11 cellular contexts compared by ENCODE assay signal in the genomic region with DNA sequence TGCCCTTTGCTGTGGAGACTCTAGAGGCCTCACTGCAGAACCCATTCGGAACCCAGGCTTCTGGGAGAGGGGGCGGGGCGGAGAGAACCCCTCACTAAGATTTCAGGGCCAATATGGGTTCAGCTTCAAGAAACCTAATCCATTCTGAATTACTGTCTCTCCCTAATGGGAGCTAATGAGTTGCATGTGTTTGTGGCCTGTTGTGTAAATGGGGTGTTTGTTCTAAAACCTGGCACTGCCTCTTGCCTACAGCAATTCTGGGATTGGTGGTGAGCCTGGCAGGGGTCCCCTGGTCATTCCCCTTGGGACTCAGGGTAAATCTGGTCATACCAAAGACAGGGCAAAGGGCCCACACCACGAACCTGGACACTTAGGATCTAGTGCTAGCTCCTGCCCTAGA. TPM values are rescaled to one million over a fixed set of nuclear protein-coding genes. Genes with fewer than 3 reads are reported as not detected.
DNase-seq lines count a peak whose midpoint lies in the region; ATAC-seq and TF ChIP-seq lines count a peak whose summit lies in the region.
"Had no signal": no experiment of that assay in that cellular context is flagged by ENCODE, and none has a peak within 500 bp of the region (broad histone marks: within the 10 kb centered on the region; RNA-seq: fewer than 3 reads in every experiment).

No MANE protein-coding gene starts in this region.

- H3K4me3 ChIP-seq in Caco-2 (ENCODE audit: low read depth, low read length) (peak overlapping the region; percentile 41; the same call in 1 of the 2 replicates), left lung (peak overlapping the region; percentile 28 to 37), spleen (peak overlapping the region in 4 of 8 donors; percentile 34 to 64 (median 43))

- POLR2A ChIA-PET in Caco-2 (lab: Charles Lee), result interaction anchor here (0.8 to 1.0 kb wide), 2 partner anchors 21 to 218 kb away, joined by 3 to 4 read pairs; partner anchors contain the start of gene PARP16
- POLR2A ChIA-PET in activated CD4-positive, alpha-beta T cell treated with anti-CD3 and anti-CD28 coated beads, Interleukin-2, amount 10 ng/mL, durations not matched to agents 7 days and 5 days (lab: Charles Lee), result no interaction called here

- H3K27me3 ChIP-seq in Caco-2 (replicated peaks; ENCODE audit: control insufficient read depth, insufficient read depth, low read length) (no peaks in the 10 kb centered on the region), left lung (peaks cover 6 to 44% of the 10 kb centered on the region in 2 donors), spleen (replicated peaks in 1 of 7) (peaks cover 0 to 56% (median 23%) of the 10 kb centered on the region in 7 donors)

- no peaks in the 10 kb centered on the region for H3K9me3 Mint-ChIP-seq in Caco-2 (ENCODE audit: unreplicated experiment)
- H3K9me3 Mint-ChIP-seq in activated CD4-positive, alpha-beta T cell treated with anti-CD3 and anti-CD28 coated beads, Interleukin-2, amount 10 ng/mL, durations not matched to agents 7 days and 5 days, result no peaks in the 10 kb centered on the region

- 51 to 79% (median 66%) methylated on average over 4 of the region's 4 CpGs for WGBS in adipose tissue, 3 donors
- WGBS in spleen, 5 donors, result 79 to 95% (median 93%) methylated on average over 3 to 4 of the region's 4 CpGs

- TSS peak; percentile 61 for BruUV-seq in Caco-2 (replicated peaks; lab: Mats Ljungman, UMichigan)

- H3K36me3 ChIP-seq in Caco-2 (ENCODE audit: control insufficient read depth, insufficient read depth, low read length), result no peaks in the 10 kb centered on the region
- H3K36me3 ChIP-seq in left lung, result no peaks in the 10 kb centered on the region
- H3K36me3 ChIP-seq in spleen, result no peaks in the 10 kb centered on the region
- H3K36me3 ChIP-seq: pancreas had no signal

- no peaks in the 10 kb centered on the region for H3K27me3 Mint-ChIP-seq in Caco-2 (ENCODE audit: insufficient read depth, unreplicated experiment)
- H3K27me3 Mint-ChIP-seq in activated CD4-positive, alpha-beta T cell treated with anti-CD3 and anti-CD28 coated beads, Interleukin-2, amount 10 ng/mL, durations not matched to agents 7 days and 5 days, result peaks cover 43% of the 10 kb centered on the region

- CTCF ChIA-PET in Caco-2 (lab: Charles Lee), result interaction anchor here (0.7 to 1.1 kb wide), 2 partner anchors 14 kb away, joined by 3 to 4 read pairs; no protein-coding TSS in a partner anchor
- CTCF ChIA-PET in activated CD4-positive, alpha-beta T cell treated with anti-CD3 and anti-CD28 coated beads, Interleukin-2, amount 10 ng/mL, durations not matched to agents 7 days and 5 days (lab: Charles Lee), result interaction anchor here (1.5 kb wide), 1 partner anchor 8 kb away, joined by 3 read pairs; the partner anchor contains the start of gene KBTBD13

- peak overlapping the region; percentile 62 for H3K4me3 Mint-ChIP-seq in Caco-2 (ENCODE audit: unreplicated experiment)
- no peak overlapping the region for H3K4me3 Mint-ChIP-seq in activated CD4-positive, alpha-beta T cell treated with anti-CD3 and anti-CD28 coated beads, Interleukin-2, amount 10 ng/mL, durations not matched to agents 7 days and 5 days

- no peak for ATAC-seq in left lung
- ATAC-seq in GM18511 (IDR thresholded peaks at IDR 0.05; ENCODE audit: unreplicated experiment), result no peak
- ATAC-seq in HG03342 (IDR thresholded peaks at IDR 0.05; ENCODE audit: unreplicated experiment), result no peak

- peak overlapping the region; percentile 22 for H3K27ac Mint-ChIP-seq in Caco-2 (ENCODE audit: unreplicated experiment)
- no peak overlapping the region for H3K27ac Mint-ChIP-seq in activated CD4-positive, alpha-beta T cell treated with anti-CD3 and anti-CD28 coated beads, Interleukin-2, amount 10 ng/mL, durations not matched to agents 7 days and 5 days

- H3K27ac ChIP-seq in adipose tissue (ENCODE audit: low read depth, low read length) (peak overlapping the region; percentile 36), left lung (peak overlapping the region; percentile 68 to 89), spleen (peak overlapping the region in 5 of 8 donors; percentile 69 to 82 (median 76))
- H3K27ac ChIP-seq: pancreas had no signal

- H3K4me1 ChIP-seq in Caco-2 (peaks cover 8% of the 10 kb centered on the region), left lung (peaks cover 11 to 23% of the 10 kb centered on the region in 2 donors), spleen (peaks cover 0 to 32% (median 4%) of the 10 kb centered on the region in 6 donors)
- H3K4me1 ChIP-seq: pancreas had no signal

- intact Hi-C loops in Caco-2 (cut with micrococcal nuclease; ENCODE audit: unreplicated experiment), result no loop called here
- intact Hi-C loops in left lung (cut with DNase I), result no loop called here
- intact Hi-C loops in spleen (cut with DNase I; ENCODE audit: low total_unique reads), result no loop called here

- TF ChIP-seq CTCF in Caco-2 (IDR thresholded peaks at IDR 0.05; ENCODE audit: insufficient read depth in 1 of 2, low read depth in 1 of 2, low read length in 1 of 2, severe bottlenecking in 1 of 2, unreplicated experiment in 1 of 2), result no peak
- no peak for TF ChIP-seq CTCF in left lung (IDR thresholded peaks at IDR 0.05)
- no peak for TF ChIP-seq CTCF in spleen (IDR thresholded peaks at IDR 0.05 in 8 of 11, conservative IDR thresholded peaks at IDR 0.05 in 3 of 11)

- no peak for TF ChIP-seq POLR2A in spleen (IDR thresholded peaks at IDR 0.05)

- H3K36me3 Mint-ChIP-seq in Caco-2 (ENCODE audit: insufficient read depth, unreplicated experiment), result no peaks in the 10 kb centered on the region
- H3K36me3 Mint-ChIP-seq in activated CD4-positive, alpha-beta T cell treated with anti-CD3 and anti-CD28 coated beads, Interleukin-2, amount 10 ng/mL, durations not matched to agents 7 days and 5 days (ENCODE audit: low read depth), result no peaks in the 10 kb centered on the region

- H3K4me1 Mint-ChIP-seq in Caco-2 (ENCODE audit: low read depth, unreplicated experiment), result peaks cover 13% of the 10 kb centered on the region
- H3K4me1 Mint-ChIP-seq in activated CD4-positive, alpha-beta T cell treated with anti-CD3 and anti-CD28 coated beads, Interleukin-2, amount 10 ng/mL, durations not matched to agents 7 days and 5 days, result peaks cover 3% of the 10 kb centered on the region

- DNase-seq in Caco-2 (no peak), left lung (peak in 1 of 2 donors; percentile 27), spleen (no peak), DMS153 (lab: John Stamatoyannopoulos, UW) (no peak)
- no peak for DNase-seq in activated CD4-positive, alpha-beta T cell treated with anti-CD3 and anti-CD28 coated beads, Interleukin-2, amount 10 ng/mL, durations not matched to agents 7 days and 5 days
- DNase-seq: activated CD8-positive, alpha-beta memory T cell treated with anti-CD3 and anti-CD28 coated beads, Interleukin-2, amount 50 U/mL, for 48 hours; pancreas had no signal

- peaks cover 3% of the 10 kb centered on the region; the same call in 1 of the 2 replicates for H3K9me3 ChIP-seq in Caco-2
- no peaks in the 10 kb centered on the region for H3K9me3 ChIP-seq in left lung
- H3K9me3 ChIP-seq in spleen, result no peaks in the 10 kb centered on the region
- H3K9me3 ChIP-seq: pancreas had no signal

RNA-seq across cellular contexts. Expression of gene RASL12, which starts 0.6 kb away (rescaled TPM):
- 6.0 and 6.4 TPM in 2 replicates for total RNA-seq in Caco-2 (2022)
- 10 to 100 TPM in 1 of 3 donors, 1 to 10 TPM in 2; 1.7 to 21.6 (median 6.7) TPM for polyA plus RNA-seq in adipose tissue
- 10 to 100 TPM; 23.8 to 24.3 TPM for total RNA-seq in left lung
- 10 to 100 TPM in 2 of 7 donors, 1 to 10 TPM in 5; 8.3 to 38.5 (median 9.4) TPM for total RNA-seq in spleen
- polyA plus RNA-seq in spleen, result 1 to 10 TPM; 2.7 to 6.5 (median 6.1) TPM
- total RNA-seq in activated CD4-positive, alpha-beta T cell treated with anti-CD3 and anti-CD28 coated beads, Interleukin-2, amount 10 ng/mL, durations not matched to agents 7 days and 5 days, result not detected
- total RNA-seq: T-helper 2 cell treated with Interferon-gamma antibody and Interleukin-4, amounts not matched to agents 100 ng/mL and 5 ng/mL, for 36 hours had no signal

RNA-seq across cellular contexts. Expression of gene KBTBD13, which starts 8.1 kb away (rescaled TPM):
- not detected in 2 replicates for total RNA-seq in Caco-2 (2022)
- under 1 TPM in 1 of 3 donors, not detected in 2; 0.03 TPM for polyA plus RNA-seq in adipose tissue
- total RNA-seq in left lung, result under 1 TPM in 1 of 2 donors, not detected in 1; 0.18 TPM
- not detected for total RNA-seq in spleen
- polyA plus RNA-seq in spleen, result not detected
- total RNA-seq in activated CD4-positive, alpha-beta T cell treated with anti-CD3 and anti-CD28 coated beads, Interleukin-2, amount 10 ng/mL, durations not matched to agents 7 days and 5 days, result not detected
- total RNA-seq: pancreas; T-helper 2 cell treated with Interferon-gamma antibody and Interleukin-4, amounts not matched to agents 100 ng/mL and 5 ng/mL, for 36 hours had no signal
- polyA plus RNA-seq: pancreas had no signal

RNA-seq across cellular contexts. Expression of gene SLC51B, which starts 23.2 kb away (rescaled TPM):
- total RNA-seq in Caco-2 (2022) (15.4 and 17.1 TPM in 2 replicates), left lung (1 to 10 TPM in 1 of 2 donors, under 1 TPM in 1; 0.39 to 2.7 TPM), spleen (not detected)
- polyA plus RNA-seq in adipose tissue (under 1 TPM in 1 of 3 donors, not detected in 2; 0.10 TPM), spleen (under 1 TPM in 1 of 3 donors, not detected in 2; 0.09 TPM)
- not detected for total RNA-seq in activated CD4-positive, alpha-beta T cell treated with anti-CD3 and anti-CD28 coated beads, Interleukin-2, amount 10 ng/mL, durations not matched to agents 7 days and 5 days
- total RNA-seq: T-helper 2 cell treated with Interferon-gamma antibody and Interleukin-4, amounts not matched to agents 100 ng/mL and 5 ng/mL, for 36 hours had no signal

RNA-seq across cellular contexts. Expression of gene MTFMT, which starts 39.0 kb away (rescaled TPM):
- total RNA-seq in Caco-2 (2022), result 24.7 and 29.9 TPM in 2 replicates
- polyA plus RNA-seq in adipose tissue, result 10 to 100 TPM in 1 of 3 donors, 1 to 10 TPM in 2; 3.4 to 10.8 (median 6.9) TPM
- 10 to 100 TPM; 12.7 to 14.5 TPM for total RNA-seq in left lung
- 10 to 100 TPM; 10.8 to 27.5 (median 14.8) TPM for total RNA-seq in spleen
- 1 to 10 TPM; 3.7 to 8.3 (median 5.7) TPM for polyA plus RNA-seq in spleen
- 10 to 100 TPM; 13.7 to 15.9 TPM for total RNA-seq in activated CD4-positive, alpha-beta T cell treated with anti-CD3 and anti-CD28 coated beads, Interleukin-2, amount 10 ng/mL, durations not matched to agents 7 days and 5 days

RNA-seq across cellular contexts. Expression of gene UBAP1L, which starts 46.6 kb away (rescaled TPM):
- total RNA-seq in Caco-2 (2022) (2.2 and 2.7 TPM in 2 replicates), left lung (1 to 10 TPM; 2.7 to 3.8 TPM), spleen (10 to 100 TPM in 3 of 7 donors, 1 to 10 TPM in 4; 4.8 to 11.2 (median 7.9) TPM)
- polyA plus RNA-seq in adipose tissue (1 to 10 TPM; 1.3 to 2.2 (median 1.5) TPM), spleen (1 to 10 TPM; 2.5 to 8.4 (median 6.0) TPM)
- total RNA-seq in activated CD4-positive, alpha-beta T cell treated with anti-CD3 and anti-CD28 coated beads, Interleukin-2, amount 10 ng/mL, durations not matched to agents 7 days and 5 days, result 1 to 10 TPM; 3.8 to 5.3 TPM
